Comparison of ENCODE assay signal across 8 cellular contexts in genomic region chr1:6784560-6785317, GRCh38. TPM values are rescaled to one million over a fixed set of nuclear protein-coding genes. Genes with fewer than 3 reads are reported as not detected.
A peak's percentile ranks its signal among the peaks of the same experiment; 100 is the strongest.
DNase-seq lines count a peak whose midpoint lies in the region; ATAC-seq and TF ChIP-seq lines count a peak whose summit lies in the region.

No MANE protein-coding gene starts in this region.

- no peak for TF ChIP-seq EP300 in esophagus muscularis mucosa (IDR thresholded peaks at IDR 0.05)

- ATAC-seq in GM21825 (IDR thresholded peaks at IDR 0.05; ENCODE audit: unreplicated experiment): peak; percentile 67

- peak; percentile 93 to 94 for TF ChIP-seq POLR2A in Peyer's patch (IDR thresholded peaks at IDR 0.05)
- peak; percentile 94 for TF ChIP-seq POLR2A in esophagus muscularis mucosa (IDR thresholded peaks at IDR 0.05; ENCODE audit: low read depth)

- H3K4me3 ChIP-seq in Peyer's patch (peak overlapping the region; percentile 66 to 81 (median 75)), esophagus muscularis mucosa (peak overlapping the region; percentile 73 to 90 (median 88)), muscle layer of colon (ENCODE audit: low read depth in 1 of 2, low read length in 2 of 2) (peak overlapping the region; percentile 70 to 84)

- H3K36me3 ChIP-seq in KOPT-K1 (ENCODE audit: insufficient read depth, low read length): no peaks in the 10 kb centered on the region
- no peaks in the 10 kb centered on the region for H3K36me3 ChIP-seq in Peyer's patch
- H3K36me3 ChIP-seq in esophagus muscularis mucosa: no peaks in the 10 kb centered on the region
- no peaks in the 10 kb centered on the region for H3K36me3 ChIP-seq in muscle layer of colon (ENCODE audit: insufficient read depth, low read length)

- intact Hi-C loops in esophagus muscularis mucosa (cut with DNase I): loop anchor here (5.0 to 10.0 kb wide), 3 partner anchors 37 to 860 kb away; no protein-coding TSS in a partner anchor

- H3K9ac ChIP-seq in muscle layer of colon (ENCODE audit: low read length): peak overlapping the region; percentile 59

- H3K4me1 ChIP-seq in Peyer's patch (peaks cover 2 to 17% (median 9%) of the 10 kb centered on the region in 4 donors), esophagus muscularis mucosa (peaks cover 20 to 51% (median 46%) of the 10 kb centered on the region in 4 donors), muscle layer of colon (ENCODE audit: insufficient read depth, low read length) (peaks cover 16% of the 10 kb centered on the region)

- H3K27ac ChIP-seq in KOPT-K1 (ENCODE audit: low read depth, low read length, poor library complexity, severe bottlenecking) (peak overlapping the region; percentile 75), Peyer's patch (peak overlapping the region; percentile 96 to 98 (median 97)), esophagus muscularis mucosa (replicated peaks in 1 of 4) (peak overlapping the region; percentile 95 to 100 (median 98)), muscle layer of colon (ENCODE audit: low read depth, low read length) (peak overlapping the region; percentile 99)

- TF ChIP-seq CTCF in Peyer's patch (IDR thresholded peaks at IDR 0.05): peak in 1 of 6 experiments; percentile 15
- TF ChIP-seq CTCF in esophagus muscularis mucosa (IDR thresholded peaks at IDR 0.05): no peak

- WGBS in esophagus muscularis mucosa: no CpG with 5 or more reads among the region's 79 CpGs

- DNase-seq in DMS79 treated with DMSO at 0.1 percent for 48 hours (lab: John Stamatoyannopoulos, UW) (peak; percentile 99), Peyer's patch (peak; percentile 99 to 100 (median 99)), activated T-helper 1 cell treated with Interleukin-2 at 50 U/mL for 16 hours (ENCODE audit: low read depth) (peak; percentile 98), esophagus muscularis mucosa (ENCODE audit: extremely low spot score) (peak; percentile 100)
- DNase-seq in stimulated activated CD8-positive, alpha-beta memory T cell treated with anti-CD3 and anti-CD28 coated beads, Interleukin-7, amount 100 ng/mL, for 1 hour (ENCODE audit: low read depth in 2 of 2): peak; percentile 97

- no peaks in the 10 kb centered on the region for H3K9me3 ChIP-seq in KOPT-K1 (ENCODE audit: insufficient read depth, low read length, poor library complexity, severe bottlenecking)
- H3K9me3 ChIP-seq in Peyer's patch: no peaks in the 10 kb centered on the region
- H3K9me3 ChIP-seq in esophagus muscularis mucosa: no peaks in the 10 kb centered on the region
- H3K9me3 ChIP-seq in muscle layer of colon (ENCODE audit: low read length): no peaks in the 10 kb centered on the region

- no peaks in the 10 kb centered on the region for H3K27me3 ChIP-seq in Peyer's patch
- H3K27me3 ChIP-seq in esophagus muscularis mucosa: no peaks in the 10 kb centered on the region
- H3K27me3 ChIP-seq in muscle layer of colon (ENCODE audit: control insufficient read depth in 1 of 2, insufficient read depth in 2 of 2, low read length in 2 of 2): no peaks in the 10 kb centered on the region

RNA-seq across cellular contexts. Expression of gene CAMTA1, which starts 0.5 kb away (rescaled TPM):
- total RNA-seq in Peyer's patch (10 to 100 TPM; 57.4 to 88.3 (median 62.1) TPM), esophagus muscularis mucosa (100 to 1,000 TPM; 109 to 226 (median 139) TPM)

Comparison
In these comparisons a context has a peak if more than half of its experiments do, and no peak if none do; other contexts are left out.
1. Peak in every context shown above with its lines: DNase-seq, ATAC-seq, H3K4me3 ChIP-seq and H3K27ac ChIP-seq.